ENCODE assay signal across 1 cellular context in genomic region chr12:98232753-98233385, GRCh38.
A peak's percentile ranks its signal among the peaks of the same experiment; 100 is the strongest.
TF ChIP-seq lines count a peak whose summit lies in the region.

No MANE protein-coding gene starts in this region.

TF ChIP-seq in HepG2, 621 proteins besides CTCF, POLR2A, EP300 and RAD21 (continued from another document):
- TF ChIP-seq HOMEZ (CRISPR knock-in tag; IDR thresholded peaks at IDR 0.05; ENCODE audit: low read depth) (no peak), ZNF207 (IDR thresholded peaks at IDR 0.05; ENCODE audit: borderline replicate concordance) (no peak), SP2 (CRISPR knock-in tag; IDR thresholded peaks at IDR 0.05) (no peak), MIXL1 (CRISPR knock-in tag; IDR thresholded peaks at IDR 0.05) (peak; percentile 34; the same call in 1 of the 2 replicates), HNF4G (IDR thresholded peaks at IDR 0.05; ENCODE audit: borderline replicate concordance, low read depth, low read length) (peak; percentile 30; the same call in 1 of the 2 replicates), HNF4G (CRISPR knock-in tag; IDR thresholded peaks at IDR 0.05; ENCODE audit: borderline replicate concordance, low read depth) (no peak), ZBTB46 (CRISPR knock-in tag; IDR thresholded peaks at IDR 0.05; ENCODE audit: borderline replicate concordance) (no peak)
